In genomic region chr12:56071648-56072047, GRCh38 we compare ENCODE assay signal across 1 cellular context.
A peak's percentile ranks its signal among the peaks of the same experiment; 100 is the strongest.
TF ChIP-seq lines count a peak whose summit lies in the region.

No MANE protein-coding gene starts in this region.

TF ChIP-seq in IMR-90, 13 proteins besides CTCF, POLR2A, EP300 and RAD21:
- TF ChIP-seq RFX5 (IDR thresholded peaks at IDR 0.05; ENCODE audit: low read depth, low read length) = no peak
- no peak for TF ChIP-seq USF2 (IDR thresholded peaks at IDR 0.05; ENCODE audit: low read depth, low read length)
- no peak for TF ChIP-seq NFE2L2 (IDR thresholded peaks at IDR 0.05; ENCODE audit: low read depth, low read length)
- TF ChIP-seq BHLHE40 (IDR thresholded peaks at IDR 0.05; ENCODE audit: low read depth, low read length) = no peak
- TF ChIP-seq CEBPB (IDR thresholded peaks at IDR 0.05; ENCODE audit: low read depth, low read length) = peak; percentile 80
- no peak for TF ChIP-seq FOS (IDR thresholded peaks at IDR 0.05; ENCODE audit: low read depth, low read length)
- no peak for TF ChIP-seq SMC3 (IDR thresholded peaks at IDR 0.05; ENCODE audit: low read depth, low read length)
TF ChIP-seq in IMR-90: peak in this region for 1.
